8 cellular contexts compared by ENCODE assay signal in the genomic region with DNA sequence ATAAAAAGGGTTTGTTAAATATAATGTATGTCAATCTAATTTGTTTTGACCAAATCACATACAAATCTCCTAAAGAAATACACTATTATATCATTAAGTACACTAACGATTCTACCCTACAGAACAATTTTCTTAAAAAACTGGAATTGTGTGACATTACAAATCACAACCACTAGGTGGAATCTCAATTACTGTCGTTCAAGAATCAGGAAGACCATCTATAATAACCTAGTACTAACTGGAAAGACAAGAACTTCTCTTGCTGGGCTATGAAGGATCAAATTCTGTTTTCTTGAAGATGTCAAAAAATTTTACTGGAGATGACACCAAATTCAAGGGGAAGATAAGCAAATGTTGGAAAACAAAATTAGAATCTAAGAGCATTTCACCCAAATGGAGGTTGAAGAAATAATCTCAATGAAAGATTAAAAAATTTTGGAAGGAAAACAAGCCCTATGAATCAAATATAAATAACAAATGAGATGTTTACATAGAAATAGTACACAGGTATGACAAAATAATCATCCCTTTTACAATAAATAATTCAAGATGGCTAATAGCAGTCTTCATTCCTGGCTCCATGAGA.
A peak's percentile ranks its signal among the peaks of the same experiment; 100 is the strongest.
DNase-seq lines count a peak whose midpoint lies in the region; ATAC-seq and TF ChIP-seq lines count a peak whose summit lies in the region.

No MANE protein-coding gene starts in this region.

- ATAC-seq in heart right ventricle, result peak in 1 of 8 donors; percentile 28
- ATAC-seq in left ventricle myocardium superior, result no peak
- ATAC-seq in HG03159 (IDR thresholded peaks at IDR 0.05; ENCODE audit: unreplicated experiment), result peak; percentile 77
- ATAC-seq in esophagus mucosa, result peak; percentile 61
- no peak for ATAC-seq in GM19328 (IDR thresholded peaks at IDR 0.05; ENCODE audit: unreplicated experiment)
- no peak for ATAC-seq in omental fat pad (ENCODE audit: low FRiP score)

- no peaks in the 10 kb centered on the region for H3K27me3 Mint-ChIP-seq in progenitor cell of endocrine pancreas

- no peak overlapping the region for H2AFZ ChIP-seq in PC-9

- peaks cover 11% of the 10 kb centered on the region; the same call in 1 of the 2 replicates for H3F3A ChIP-seq in PC-9 (ENCODE audit: insufficient read depth, low read depth)

- DNase-seq in heart right ventricle, result no peak
- DNase-seq in left ventricle myocardium superior, result no peak
- DNase-seq in PC-9, result no peak
- DNase-seq in progenitor cell of endocrine pancreas (ENCODE audit: low spot score, unreplicated experiment), result no peak
- no peak for DNase-seq in omental fat pad (ENCODE audit: low spot score)

- no peak overlapping the region for H3K4me3 Mint-ChIP-seq in progenitor cell of endocrine pancreas (ENCODE audit: low read depth)

- no peaks in the 10 kb centered on the region for H3K9me2 ChIP-seq in PC-9 (ENCODE audit: insufficient read depth)

- H3K9me3 ChIP-seq in heart right ventricle (no peaks in the 10 kb centered on the region), PC-9 (ENCODE audit: insufficient read depth, low read depth) (no peaks in the 10 kb centered on the region)

- H3K4me1 ChIP-seq in heart right ventricle (peaks cover 0 to 47% (median 21%) of the 10 kb centered on the region in 9 donors), PC-9 (replicated peaks; ENCODE audit: insufficient read depth) (peaks cover 21% of the 10 kb centered on the region)

- H3K4me1 Mint-ChIP-seq in progenitor cell of endocrine pancreas (ENCODE audit: low read depth), result peaks cover 30% of the 10 kb centered on the region

- CTCF ChIA-PET in PC-9 (lab: Charles Lee), result no interaction called here

- WGBS in heart right ventricle, 2 donors, result 25% methylated on average over 2 of the region's 2 CpGs

- H3K36me3 ChIP-seq in heart right ventricle (peaks cover 0 to 27% (median 0%) of the 10 kb centered on the region in 9 donors), PC-9 (ENCODE audit: low read depth) (peaks cover 30% of the 10 kb centered on the region; the same call in 1 of the 2 replicates)

- peak overlapping the region in 3 of 10 donors; percentile 15 to 46 (median 45) for H3K27ac ChIP-seq in heart right ventricle
- 0 out of 2 replicates have a peak overlapping the region, but pooled peaks have one; percentile 34 for H3K27ac ChIP-seq in PC-9

- peak; percentile 14 to 65 (median 59) for TF ChIP-seq CTCF in heart right ventricle (IDR thresholded peaks at IDR 0.05)
- peak; percentile 61 for TF ChIP-seq CTCF in PC-9 (conservative IDR thresholded peaks at IDR 0.05)
- TF ChIP-seq CTCF in progenitor cell of endocrine pancreas (IDR thresholded peaks at IDR 0.05; ENCODE audit: unreplicated experiment), result peak; percentile 59
- TF ChIP-seq CTCF in omental fat pad (IDR thresholded peaks at IDR 0.05), result no peak

- intact Hi-C loops in heart right ventricle (cut with DNase I), result loop anchor here in 8 of 10 donors (5.0 to 10.0 kb wide), 6 partner anchors 108 to 208 kb away; a partner anchor contains a TSS
- intact Hi-C loops in left ventricle myocardium superior (cut with micrococcal nuclease), result loop anchor here (10.0 kb wide), 1 partner anchor 108 kb away; a partner anchor contains a TSS
- intact Hi-C loops in PC-9 (cut with micrococcal nuclease; ENCODE audit: unreplicated experiment), result loop anchor here (2.0 to 5.0 kb wide), 3 partner anchors 56 to 200 kb away; a partner anchor contains a TSS

- no peaks in the 10 kb centered on the region for H3K9me3 Mint-ChIP-seq in progenitor cell of endocrine pancreas (ENCODE audit: low read depth)

- H4K20me1 ChIP-seq in PC-9 (ENCODE audit: insufficient read depth), result no peaks in the 10 kb centered on the region

- 0 out of 2 replicates have a peak, but pooled peaks cover 6% of the 10 kb centered on the region for H3K79me2 ChIP-seq in PC-9 (ENCODE audit: low read depth)

- H3K27me3 ChIP-seq in heart right ventricle (no peaks in the 10 kb centered on the region), PC-9 (ENCODE audit: insufficient read depth, low read depth) (no peaks in the 10 kb centered on the region)

- no peak overlapping the region for H3K4me2 ChIP-seq in PC-9

- H3K36me3 Mint-ChIP-seq in progenitor cell of endocrine pancreas (ENCODE audit: insufficient read depth), result peaks cover 9% of the 10 kb centered on the region

- no TSS peak for BruUV-seq in PC-9 (replicated peaks; lab: Mats Ljungman, UMichigan)

- no peak overlapping the region for H3K27ac Mint-ChIP-seq in progenitor cell of endocrine pancreas

- POLR2A ChIA-PET in PC-9 (lab: Charles Lee; ENCODE audit: unreplicated experiment), result no interaction called here

- no peak overlapping the region for H3K4me3 ChIP-seq in heart right ventricle
- no peak overlapping the region for H3K4me3 ChIP-seq in PC-9

Comparison
In these comparisons a context has a peak if more than half of its experiments do, and no peak if none do; other contexts are left out.
1. ATAC-seq: peak in HG03159 (single experiment) and esophagus mucosa (single experiment); none in left ventricle myocardium superior (single experiment), GM19328 (single experiment) and omental fat pad (single experiment).
2. CTCF ChIP-seq: peak in heart right ventricle (9 of 9), PC-9 (single experiment) and progenitor cell of endocrine pancreas (single experiment); none in omental fat pad (0 of 3).